Comparison of ENCODE assay signal across 17 cellular contexts in genomic region chr2:199424160-199424559, GRCh38. TPM values are rescaled to one million over a fixed set of nuclear protein-coding genes. Genes with fewer than 3 reads are reported as not detected.
DNase-seq lines count a peak whose midpoint lies in the region; ATAC-seq and TF ChIP-seq lines count a peak whose summit lies in the region.
"Had no signal": no experiment of that assay in that cellular context is flagged by ENCODE, and none has a peak within 500 bp of the region (broad histone marks: within the 10 kb centered on the region; RNA-seq: fewer than 3 reads in every experiment).

No MANE protein-coding gene starts in this region.

- H3K9me3 Mint-ChIP-seq in GM23338 (no peaks in the 10 kb centered on the region), nephron progenitor cell (no peaks in the 10 kb centered on the region)
- H3K9me3 Mint-ChIP-seq: CD4-positive, alpha-beta T cell had no signal

- no peaks in the 10 kb centered on the region for H3F3A ChIP-seq in GM23338 (replicated peaks; ENCODE audit: low read depth)

- H3K79me2 ChIP-seq in GM23338 (replicated peaks; ENCODE audit: insufficient read depth) (no peaks in the 10 kb centered on the region), OCI-LY7 (ENCODE audit: insufficient read depth, low read depth, low read length) (no peaks in the 10 kb centered on the region)

- H3K4me1 Mint-ChIP-seq in GM23338 (peaks cover 17% of the 10 kb centered on the region), nephron progenitor cell (peaks cover 30% of the 10 kb centered on the region)

- peak; percentile 40; the same call in 2 of the 3 replicates for ATAC-seq in GM23338
- ATAC-seq in HG03196 (IDR thresholded peaks at IDR 0.05; ENCODE audit: unreplicated experiment), result no peak
- no peak for ATAC-seq in gastrocnemius medialis

- H3K4me3 ChIP-seq in GM23338 (no peak overlapping the region), OCI-LY7 (ENCODE audit: low read depth, low read length, poor library complexity, severe bottlenecking) (no peak overlapping the region), thyroid gland (replicated peaks in 1 of 3) (no peak overlapping the region), gastrocnemius medialis (no peak overlapping the region)
- H3K4me3 ChIP-seq: HAP-1 had no signal

- intact Hi-C loops in OCI-LY7 (cut with micrococcal nuclease; ENCODE audit: unreplicated experiment), result no loop called here
- intact Hi-C loops in thyroid gland (cut with DNase I), result no loop called here
- intact Hi-C loops in gastrocnemius medialis (cut with DNase I; ENCODE audit: low total_unique reads), result no loop called here

- H3K4me1 ChIP-seq in GM23338 (ENCODE audit: insufficient read depth), result peaks cover 17% of the 10 kb centered on the region
- H3K4me1 ChIP-seq in OCI-LY7 (ENCODE audit: insufficient read depth, low read length, poor library complexity, severe bottlenecking), result no peaks in the 10 kb centered on the region
- no peaks in the 10 kb centered on the region for H3K4me1 ChIP-seq in thyroid gland
- no peaks in the 10 kb centered on the region for H3K4me1 ChIP-seq in gastrocnemius medialis
- H3K4me1 ChIP-seq: HAP-1 had no signal

- BruUV-seq in OCI-LY7 (replicated peaks; lab: Mats Ljungman, UMichigan), result no TSS peak

- DNase-seq in ELF-1 (ENCODE audit: low read depth, low spot score) (peak; percentile 20), GM23338 (ENCODE audit: low spot score) (no peak), OCI-LY7 (ENCODE audit: low spot score) (no peak), nephron progenitor cell (no peak), HK-2 (ENCODE audit: unreplicated experiment) (no peak), thyroid gland (no peak), gastrocnemius medialis (no peak)
- DNase-seq: ACHN; CD4-positive, alpha-beta T cell; DMS153; DND-41; EL; Kasumi-1; KG1 had no signal

- POLR2A ChIA-PET in OCI-LY7 (lab: Charles Lee), result interaction anchor here (0.9 to 1.2 kb wide), 3 partner anchors 9 to 19 kb away, joined by 3 to 4 read pairs (median 3); no protein-coding TSS in a partner anchor

- CTCF ChIA-PET in OCI-LY7 (lab: Charles Lee; ENCODE audit: unreplicated experiment), result no interaction called here

- no peaks in the 10 kb centered on the region for H3K9me3 ChIP-seq in OCI-LY7 (ENCODE audit: low read length)
- H3K9me3 ChIP-seq in thyroid gland, result no peaks in the 10 kb centered on the region
- no peaks in the 10 kb centered on the region for H3K9me3 ChIP-seq in gastrocnemius medialis
- H3K9me3 ChIP-seq: HAP-1 had no signal

- H3K27ac ChIP-seq in GM23338 (ENCODE audit: low read depth), result no peak overlapping the region
- H3K27ac ChIP-seq in OCI-LY7 (ENCODE audit: low read depth, low read length, poor library complexity, severe bottlenecking), result no peak overlapping the region
- H3K27ac ChIP-seq in thyroid gland, result no peak overlapping the region
- H3K27ac ChIP-seq in gastrocnemius medialis, result no peak overlapping the region
- H3K27ac ChIP-seq: C4-2B had no signal

- H3K27me3 Mint-ChIP-seq in GM23338 (ENCODE audit: insufficient read depth, low read depth, poor library complexity) (no peaks in the 10 kb centered on the region), nephron progenitor cell (ENCODE audit: low read depth, poor library complexity) (no peaks in the 10 kb centered on the region)

- TF ChIP-seq CTCF in GM23338 (conservative IDR thresholded peaks at IDR 0.05; ENCODE audit: low read depth in 2 of 2) (no peak), OCI-LY7 (conservative IDR thresholded peaks at IDR 0.05; ENCODE audit: low read length) (no peak), nephron progenitor cell (IDR thresholded peaks at IDR 0.05) (no peak), thyroid gland (IDR thresholded peaks at IDR 0.05) (no peak), gastrocnemius medialis (IDR thresholded peaks at IDR 0.05 in 4 of 5, conservative IDR thresholded peaks at IDR 0.05 in 1 of 5) (no peak)

- H3K4me3 Mint-ChIP-seq in GM23338 (no peak overlapping the region), nephron progenitor cell (no peak overlapping the region)
- H3K4me3 Mint-ChIP-seq: CD4-positive, alpha-beta T cell had no signal

- peak overlapping the region; percentile 35; the same call in 1 of the 2 replicates for H2AFZ ChIP-seq in GM23338
- no peak overlapping the region for H2AFZ ChIP-seq in OCI-LY7 (ENCODE audit: low read length)

- in situ Hi-C loops in gastrocnemius medialis (cut with MboI; ENCODE audit: low sequenced_read_pairs in 4 of 4), result no loop called here

- no peaks in the 10 kb centered on the region for H4K20me1 ChIP-seq in GM23338 (replicated peaks; ENCODE audit: insufficient read depth)
- no peaks in the 10 kb centered on the region for H4K20me1 ChIP-seq in OCI-LY7 (ENCODE audit: insufficient read depth, low read length)

- 0 out of 2 replicates have a peak overlapping the region, but pooled peaks have one; percentile 41 for H3K4me2 ChIP-seq in GM23338
- H3K4me2 ChIP-seq in OCI-LY7 (ENCODE audit: low read length), result peak overlapping the region; percentile 26; the same call in 1 of the 2 replicates

- H3K36me3 ChIP-seq in GM23338 (ENCODE audit: insufficient read depth), result no peaks in the 10 kb centered on the region
- H3K36me3 ChIP-seq in OCI-LY7 (ENCODE audit: insufficient read depth, low read length), result peaks cover 90% of the 10 kb centered on the region
- no peaks in the 10 kb centered on the region for H3K36me3 ChIP-seq in thyroid gland
- H3K36me3 ChIP-seq in gastrocnemius medialis, result no peaks in the 10 kb centered on the region
- H3K36me3 ChIP-seq: HAP-1 had no signal

- TF ChIP-seq POLR2A in thyroid gland (IDR thresholded peaks at IDR 0.05) (no peak), gastrocnemius medialis (IDR thresholded peaks at IDR 0.05) (no peak)

- no peaks in the 10 kb centered on the region for H3K36me3 Mint-ChIP-seq in GM23338 (ENCODE audit: low read depth)
- H3K36me3 Mint-ChIP-seq in nephron progenitor cell (ENCODE audit: low read depth), result peaks cover 35% of the 10 kb centered on the region

- H3K27me3 ChIP-seq in GM23338 (ENCODE audit: insufficient read depth) (no peaks in the 10 kb centered on the region), thyroid gland (no peaks in the 10 kb centered on the region), gastrocnemius medialis (no peaks in the 10 kb centered on the region)

- whole genome bisulfite sequencing in thyroid gland, 2 donors, result 27 to 47% methylated on average over 4 of the region's 4 CpGs

- H3K9me2 ChIP-seq in GM23338 (ENCODE audit: insufficient read depth) (no peaks in the 10 kb centered on the region), OCI-LY7 (ENCODE audit: insufficient read depth, low read length) (no peaks in the 10 kb centered on the region)

- H3K27ac Mint-ChIP-seq in GM23338, result peak overlapping the region; percentile 63; the same call in 1 of the 2 replicates
- H3K27ac Mint-ChIP-seq in nephron progenitor cell, result peak overlapping the region; percentile 81
- H3K27ac Mint-ChIP-seq: CD4-positive, alpha-beta T cell had no signal

TF ChIP-seq in GM23338, 12 proteins besides CTCF, POLR2A, EP300 and RAD21 (continues in another document):
- TF ChIP-seq EZH2phosphoT487 (IDR thresholded peaks at IDR 0.05; ENCODE audit: unreplicated experiment) (no peak), ETS1 (IDR thresholded peaks at IDR 0.05) (no peak), EZH2 (IDR thresholded peaks at IDR 0.05; ENCODE audit: low read depth, unreplicated experiment) (no peak), POLR2AphosphoS5 (IDR thresholded peaks at IDR 0.05; ENCODE audit: low read depth) (no peak), CREB1 (CRISPR knock-in tag; IDR thresholded peaks at IDR 0.05; ENCODE audit: low read depth) (no peak), ZNF331 (CRISPR knock-in tag; IDR thresholded peaks at IDR 0.05; ENCODE audit: low read depth) (no peak), NANOG (IDR thresholded peaks at IDR 0.05; ENCODE audit: borderline replicate concordance) (no peak)
- TF ChIP-seq, protein P1, sequence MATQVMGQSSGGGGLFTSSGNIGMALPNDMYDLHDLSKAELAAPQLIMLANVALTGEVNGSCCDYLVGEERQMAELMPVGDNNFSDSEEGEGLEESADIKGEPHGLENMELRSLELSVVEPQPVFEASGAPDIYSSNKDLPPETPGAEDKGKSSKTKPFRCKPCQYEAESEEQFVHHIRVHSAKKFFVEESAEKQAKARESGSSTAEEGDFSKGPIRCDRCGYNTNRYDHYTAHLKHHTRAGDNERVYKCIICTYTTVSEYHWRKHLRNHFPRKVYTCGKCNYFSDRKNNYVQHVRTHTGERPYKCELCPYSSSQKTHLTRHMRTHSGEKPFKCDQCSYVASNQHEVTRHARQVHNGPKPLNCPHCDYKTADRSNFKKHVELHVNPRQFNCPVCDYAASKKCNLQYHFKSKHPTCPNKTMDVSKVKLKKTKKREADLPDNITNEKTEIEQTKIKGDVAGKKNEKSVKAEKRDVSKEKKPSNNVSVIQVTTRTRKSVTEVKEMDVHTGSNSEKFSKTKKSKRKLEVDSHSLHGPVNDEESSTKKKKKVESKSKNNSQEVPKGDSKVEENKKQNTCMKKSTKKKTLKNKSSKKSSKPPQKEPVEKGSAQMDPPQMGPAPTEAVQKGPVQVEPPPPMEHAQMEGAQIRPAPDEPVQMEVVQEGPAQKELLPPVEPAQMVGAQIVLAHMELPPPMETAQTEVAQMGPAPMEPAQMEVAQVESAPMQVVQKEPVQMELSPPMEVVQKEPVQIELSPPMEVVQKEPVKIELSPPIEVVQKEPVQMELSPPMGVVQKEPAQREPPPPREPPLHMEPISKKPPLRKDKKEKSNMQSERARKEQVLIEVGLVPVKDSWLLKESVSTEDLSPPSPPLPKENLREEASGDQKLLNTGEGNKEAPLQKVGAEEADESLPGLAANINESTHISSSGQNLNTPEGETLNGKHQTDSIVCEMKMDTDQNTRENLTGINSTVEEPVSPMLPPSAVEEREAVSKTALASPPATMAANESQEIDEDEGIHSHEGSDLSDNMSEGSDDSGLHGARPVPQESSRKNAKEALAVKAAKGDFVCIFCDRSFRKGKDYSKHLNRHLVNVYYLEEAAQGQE (IDR thresholded peaks at IDR 0.05; ENCODE audit: unreplicated experiment), result no peak

RNA-seq across cellular contexts. Expression of gene SATB2, which starts 33.6 kb away (rescaled TPM):
- 5.7 and 6.0 TPM in 2 replicates for total RNA-seq in GM23338 (2014; rRNA removed; shearing (Covaris generic))
- polyA plus RNA-seq in GM23338 (2016; fragmentation: Nextera tagmentation; extraction: Ambion mirVana), result 1.6 and 2.0 TPM in 2 replicates
- 26.1 and 30.7 TPM in 2 replicates for total RNA-seq in OCI-LY7 (2014; rRNA removed; shearing (Covaris generic))
- total RNA-seq in OCI-LY7 (2022), result 15.9 and 26.7 TPM in 2 replicates
- 1 to 10 TPM; 1.9 to 2.9 (median 1.9) TPM for total RNA-seq in thyroid gland
- total RNA-seq in gastrocnemius medialis, result 1 to 10 TPM; 2.0 to 6.4 (median 4.5) TPM
- total RNA-seq: CD4-positive, alpha-beta T cell had no signal
